ENCODE assay signal across 11 cellular contexts in genomic region chr10:102812213-102812876, GRCh38. TPM values are rescaled to one million over a fixed set of nuclear protein-coding genes. Genes with fewer than 3 reads are reported as not detected.
DNase-seq lines count a peak whose midpoint lies in the region; ATAC-seq and TF ChIP-seq lines count a peak whose summit lies in the region.
"Had no signal": no experiment of that assay in that cellular context is flagged by ENCODE, and none has a peak within 500 bp of the region (broad histone marks: within the 10 kb centered on the region; RNA-seq: fewer than 3 reads in every experiment).

No MANE protein-coding gene starts in this region.

- H3K4me3 ChIP-seq in CD4-positive, CD25-positive, alpha-beta regulatory T cell (ENCODE audit: low read depth, low read length), result no peak overlapping the region

- peak in 1 of 3 donors; percentile 68 for DNase-seq in CD4-positive, CD25-positive, alpha-beta regulatory T cell
- peak; percentile 79 for DNase-seq in KG1 (lab: John Stamatoyannopoulos, UW)
- no peak for DNase-seq in activated B cell treated with CpG ODN at 0.5 μM for 24 hours
- DNase-seq in naive B cell, result no peak
- DNase-seq in HuH-7.5 (ENCODE audit: low spot score), result no peak
- DNase-seq in NCI-H748 (lab: John Stamatoyannopoulos, UW; ENCODE audit: unreplicated experiment), result no peak

- no peak overlapping the region for H3K4me3 Mint-ChIP-seq in CD4-positive, CD25-positive, alpha-beta regulatory T cell
- H3K4me3 Mint-ChIP-seq in activated B cell treated with CpG ODN at 0.5 μM for 24 hours, result peak overlapping the region; percentile 51
- peak overlapping the region in 1 of 8 donors; percentile 32 for H3K4me3 Mint-ChIP-seq in naive B cell

- H3K27me3 ChIP-seq in CD4-positive, CD25-positive, alpha-beta regulatory T cell (ENCODE audit: control insufficient read depth, insufficient read depth, low read length), result no peaks in the 10 kb centered on the region

- H3K4me1 Mint-ChIP-seq in CD4-positive, CD25-positive, alpha-beta regulatory T cell, result peaks cover 0 to 14% (median 8%) of the 10 kb centered on the region in 4 donors
- H3K4me1 Mint-ChIP-seq in activated B cell treated with CpG ODN at 0.5 μM for 24 hours (peaks cover 39% of the 10 kb centered on the region), naive B cell (peaks cover 7 to 33% (median 7%) of the 10 kb centered on the region in 3 donors)

- CTCF ChIA-PET in activated B cell treated with CpG ODN at 0.5 μM for 24 hours (lab: Charles Lee), result no interaction called here

- POLR2A ChIA-PET in activated B cell treated with CpG ODN at 0.5 μM for 24 hours (lab: Charles Lee), result interaction anchor here (0.9 to 1.0 kb wide), 2 partner anchors 59 to 68 kb away, joined by 3 read pairs; no protein-coding TSS in a partner anchor

- H3K4me1 ChIP-seq in CD4-positive, CD25-positive, alpha-beta regulatory T cell (ENCODE audit: control insufficient read depth, insufficient read depth, low read length, poor library complexity, severe bottlenecking), result no peaks in the 10 kb centered on the region

- ATAC-seq in CD4-positive, CD25-positive, alpha-beta regulatory T cell (ENCODE audit: low read depth in 2 of 2), result peak; percentile 46 to 65
- ATAC-seq in activated B cell treated with CpG ODN at 0.5 μM for 24 hours (ENCODE audit: low read depth) (peak; percentile 56), naive B cell (ENCODE audit: low read depth in 2 of 2) (peak in 1 of 2 donors; percentile 89), HG03520 (IDR thresholded peaks at IDR 0.05; ENCODE audit: unreplicated experiment) (no peak), HG03457 (IDR thresholded peaks at IDR 0.05; ENCODE audit: unreplicated experiment) (no peak)
- ATAC-seq: Panc1 had no signal

- H3K27ac Mint-ChIP-seq in CD4-positive, CD25-positive, alpha-beta regulatory T cell, result peak overlapping the region; percentile 67 to 88 (median 87)
- H3K27ac Mint-ChIP-seq in activated B cell treated with CpG ODN at 0.5 μM for 24 hours (peak overlapping the region; percentile 79), naive B cell (peak overlapping the region; percentile 33 to 94 (median 78))

- H3K27me3 Mint-ChIP-seq in CD4-positive, CD25-positive, alpha-beta regulatory T cell, result no peaks in the 10 kb centered on the region
- H3K27me3 Mint-ChIP-seq in activated B cell treated with CpG ODN at 0.5 μM for 24 hours (no peaks in the 10 kb centered on the region), naive B cell (no peaks in the 10 kb centered on the region)

- no peaks in the 10 kb centered on the region for H3K9me3 ChIP-seq in CD4-positive, CD25-positive, alpha-beta regulatory T cell (ENCODE audit: control insufficient read depth in 2 of 2, low read length in 2 of 2)

- TF ChIP-seq CTCF in activated B cell treated with CpG ODN at 0.5 μM for 24 hours (IDR thresholded peaks at IDR 0.05), result no peak

- peaks cover 68% of the 10 kb centered on the region for H3K36me3 ChIP-seq in CD4-positive, CD25-positive, alpha-beta regulatory T cell (ENCODE audit: control insufficient read depth, insufficient read depth, low read length)

- peak overlapping the region; percentile 44 for H3K27ac ChIP-seq in CD4-positive, CD25-positive, alpha-beta regulatory T cell (ENCODE audit: insufficient read depth, low read length, poor library complexity, severe bottlenecking)

- no peaks in the 10 kb centered on the region for H3K9me3 Mint-ChIP-seq in CD4-positive, CD25-positive, alpha-beta regulatory T cell
- H3K9me3 Mint-ChIP-seq in activated B cell treated with CpG ODN at 0.5 μM for 24 hours (no peaks in the 10 kb centered on the region), naive B cell (no peaks in the 10 kb centered on the region)

- peaks cover 17% of the 10 kb centered on the region for H3K36me3 Mint-ChIP-seq in CD4-positive, CD25-positive, alpha-beta regulatory T cell
- peaks cover 69% of the 10 kb centered on the region for H3K36me3 Mint-ChIP-seq in activated B cell treated with CpG ODN at 0.5 μM for 24 hours (ENCODE audit: low read depth)
- no peaks in the 10 kb centered on the region for H3K36me3 Mint-ChIP-seq in naive B cell

- intact Hi-C loops in activated B cell treated with CpG ODN at 0.5 μM for 24 hours (cut with micrococcal nuclease), result no loop called here

RNA-seq across cellular contexts. Expression of gene CYP17A1, which starts 24.9 kb away (rescaled TPM):
- not detected for total RNA-seq in CD4-positive, CD25-positive, alpha-beta regulatory T cell
- polyA plus RNA-seq in CD4-positive, CD25-positive, alpha-beta regulatory T cell, result not detected
- not detected in 2 replicates for total RNA-seq in activated B cell treated with CpG ODN at 0.5 μM for 24 hours
- not detected for polyA plus RNA-seq in naive B cell (ENCODE audit: low read depth in 6 of 6)
- total RNA-seq: activated CD8-positive, alpha-beta memory T cell treated with anti-CD3 and anti-CD28 coated beads for 36 hours; cerebellum had no signal

RNA-seq across cellular contexts. Expression of gene BORCS7, which starts 41.7 kb away (rescaled TPM):
- total RNA-seq in CD4-positive, CD25-positive, alpha-beta regulatory T cell, result 13.6 TPM
- polyA plus RNA-seq in CD4-positive, CD25-positive, alpha-beta regulatory T cell, result 10 to 100 TPM; 23.8 to 47.9 (median 38.0) TPM
- total RNA-seq in activated B cell treated with CpG ODN at 0.5 μM for 24 hours, result 12.1 and 17.4 TPM in 2 replicates
- 10 to 100 TPM; 42.5 to 67.3 (median 57.0) TPM for polyA plus RNA-seq in naive B cell (ENCODE audit: low read depth in 6 of 6)

RNA-seq across cellular contexts. Expression of gene AS3MT, which starts 56.9 kb away (rescaled TPM):
- 0.37 TPM for total RNA-seq in CD4-positive, CD25-positive, alpha-beta regulatory T cell
- not detected for polyA plus RNA-seq in CD4-positive, CD25-positive, alpha-beta regulatory T cell
- 0.31 and 0.46 TPM in 2 replicates for total RNA-seq in activated B cell treated with CpG ODN at 0.5 μM for 24 hours
- not detected for polyA plus RNA-seq in naive B cell (ENCODE audit: low read depth in 6 of 6)

Comparison
In these comparisons a context has a peak if more than half of its experiments do, and no peak if none do; other contexts are left out.
1. ATAC-seq: peak in CD4-positive, CD25-positive, alpha-beta regulatory T cell (2 of 2) and activated B cell treated with CpG ODN at 0.5 μM for 24 hours (single experiment); none in HG03520 (single experiment) and HG03457 (single experiment).
2. Peak in every context shown above with its lines, with median percentiles within 50 percentile points of each other: H3K27ac Mint-ChIP-seq.